8 cellular contexts compared by ENCODE assay signal in genomic region chr2:109736177-109736827, GRCh38. TPM values are rescaled to one million over a fixed set of nuclear protein-coding genes. Genes with fewer than 3 reads are reported as not detected.
DNase-seq lines count a peak whose midpoint lies in the region; ATAC-seq and TF ChIP-seq lines count a peak whose summit lies in the region.

No MANE protein-coding gene starts in this region.

- CTCF ChIA-PET in PC-9 (lab: Charles Lee), result interaction anchor here (0.6 to 0.9 kb wide), 4 partner anchors 10 to 192 kb away, joined by 3 to 4 read pairs (median 3); no protein-coding TSS in a partner anchor

- POLR2A ChIA-PET in PC-9 (lab: Charles Lee; ENCODE audit: unreplicated experiment), result no interaction called here

- no peak for TF ChIP-seq POLR2A in vagina (IDR thresholded peaks at IDR 0.05)

- H3K9me3 ChIP-seq in PC-9 (ENCODE audit: insufficient read depth, low read depth), result no peaks in the 10 kb centered on the region
- H3K9me3 ChIP-seq in lower lobe of right lung, result no peaks in the 10 kb centered on the region
- H3K9me3 ChIP-seq in vagina, result no peaks in the 10 kb centered on the region

- TF ChIP-seq CTCF in HFF-Myc (IDR thresholded peaks at IDR 0.05; ENCODE audit: low read depth, low read length, missing control alignments) (peak; percentile 66), PC-9 (conservative IDR thresholded peaks at IDR 0.05) (peak; percentile 82), lower lobe of right lung (IDR thresholded peaks at IDR 0.05) (peak; percentile 76), vagina (IDR thresholded peaks at IDR 0.05) (peak; percentile 47 to 83 (median 76))

- H3F3A ChIP-seq in PC-9 (ENCODE audit: insufficient read depth, low read depth), result no peaks in the 10 kb centered on the region

- H3K36me3 ChIP-seq in PC-9 (ENCODE audit: low read depth), result no peaks in the 10 kb centered on the region
- no peaks in the 10 kb centered on the region for H3K36me3 ChIP-seq in lower lobe of right lung
- no peaks in the 10 kb centered on the region for H3K36me3 ChIP-seq in vagina

- H3K9me2 ChIP-seq in PC-9 (ENCODE audit: insufficient read depth), result no peaks in the 10 kb centered on the region

- H3K27me3 ChIP-seq in PC-9 (ENCODE audit: insufficient read depth, low read depth) (no peaks in the 10 kb centered on the region), lower lobe of right lung (ENCODE audit: low read depth) (no peaks in the 10 kb centered on the region), vagina (no peaks in the 10 kb centered on the region)

- ATAC-seq in lower lobe of right lung (peak; percentile 72 to 81), HG03442 (IDR thresholded peaks at IDR 0.05; ENCODE audit: unreplicated experiment) (no peak)

- BruUV-seq in PC-9 (replicated peaks; lab: Mats Ljungman, UMichigan), result no TSS peak

- no peak overlapping the region for H2AFZ ChIP-seq in PC-9

- H3K79me2 ChIP-seq in PC-9 (ENCODE audit: low read depth), result no peaks in the 10 kb centered on the region

- no peaks in the 10 kb centered on the region for H4K20me1 ChIP-seq in PC-9 (ENCODE audit: insufficient read depth)

- H3K4me3 ChIP-seq in HFF-Myc (replicated peaks; ENCODE audit: low read depth, low read length) (no peak overlapping the region), PC-9 (no peak overlapping the region), lower lobe of right lung (no peak overlapping the region), vagina (no peak overlapping the region)

- H3K4me1 ChIP-seq in PC-9 (replicated peaks; ENCODE audit: insufficient read depth) (no peaks in the 10 kb centered on the region), lower lobe of right lung (no peaks in the 10 kb centered on the region), vagina (peaks cover 6% of the 10 kb centered on the region)

- no peak overlapping the region for H3K4me2 ChIP-seq in PC-9

- DNase-seq in CD1c-positive myeloid dendritic cell (ENCODE audit: extremely low spot score), result peak; percentile 44
- DNase-seq in HFF-Myc (ENCODE audit: extremely low read depth, low read depth), result peak; percentile 29
- DNase-seq in PC-9, result peak; percentile 38 to 55
- peak; percentile 27 to 64 for DNase-seq in dermis microvascular lymphatic vessel endothelial cell (ENCODE audit: low read depth in 2 of 2)
- peak; percentile 61 for DNase-seq in lower lobe of right lung
- peak; percentile 81 to 84 for DNase-seq in vagina (ENCODE audit: extremely low spot score in 2 of 2)
- no peak for DNase-seq in NCI-H2107 treated with DMSO at 0.1 percent for 48 hours (lab: John Stamatoyannopoulos, UW; ENCODE audit: unreplicated experiment)

- H3K27ac ChIP-seq in PC-9 (no peak overlapping the region), lower lobe of right lung (no peak overlapping the region), vagina (no peak overlapping the region)

- intact Hi-C loops in PC-9 (cut with micrococcal nuclease; ENCODE audit: unreplicated experiment) (loop anchor here (1.0 to 5.0 kb wide), 2 partner anchors 190 to 609 kb away; partner anchors contain the start of gene SH3RF3), lower lobe of right lung (cut with DNase I) (no loop called here), vagina (cut with DNase I) (no loop called here)

RNA-seq across cellular contexts. Expression of gene RGPD5, which starts 57.8 kb away (rescaled TPM):
- total RNA-seq in PC-9 (2021) (35.4 and 60.6 TPM in 2 replicates), dermis microvascular lymphatic vessel endothelial cell (18.6 and 26.2 TPM in 2 replicates), lower lobe of right lung (84.4 TPM), vagina (40.0 TPM)
